Comparison of ENCODE assay signal across 8 cellular contexts in the genomic region with DNA sequence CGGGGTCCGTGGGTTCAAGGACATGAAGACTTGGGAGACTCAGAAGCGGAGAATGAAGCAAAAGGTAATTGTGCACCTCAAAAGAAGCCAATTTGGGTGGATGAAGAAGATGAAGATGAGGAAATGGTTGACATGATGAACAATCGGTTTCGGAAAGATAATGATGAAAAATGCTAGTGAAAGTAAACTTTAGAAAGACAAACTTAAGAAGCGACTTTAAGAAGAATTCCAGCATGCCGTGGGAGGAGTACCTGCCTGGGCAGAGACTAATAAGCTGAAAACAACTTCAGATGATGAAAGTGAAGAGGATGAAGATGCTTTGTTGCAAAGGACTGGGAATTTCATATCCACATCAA. TPM values are rescaled to one million over a fixed set of nuclear protein-coding genes. Genes with fewer than 3 reads are reported as not detected.
DNase-seq lines count a peak whose midpoint lies in the region; ATAC-seq and TF ChIP-seq lines count a peak whose summit lies in the region.

No MANE protein-coding gene starts in this region.

- H3K4me3 ChIP-seq in MG63: peak overlapping the region; percentile 23
- H3K4me3 ChIP-seq in epithelial cell of esophagus (ENCODE audit: low read length): peak overlapping the region; percentile 41
- H3K4me3 ChIP-seq in neutrophil (ENCODE audit: low read depth in 1 of 2, low read length in 1 of 2): peak overlapping the region; percentile 77 to 85

- H3K36me3 ChIP-seq in MG63 (no peaks in the 10 kb centered on the region), neutrophil (no peaks in the 10 kb centered on the region)

- H3K36me3 Mint-ChIP-seq in CD14-positive monocyte: peaks cover 59 to 61% of the 10 kb centered on the region in 2 donors

- H3K27me3 ChIP-seq in MG63: no peaks in the 10 kb centered on the region
- no peaks in the 10 kb centered on the region for H3K27me3 ChIP-seq in neutrophil

- H3K27ac Mint-ChIP-seq in CD14-positive monocyte: peak overlapping the region in 5 of 7 donors; percentile 23 to 82 (median 78)

- TF ChIP-seq CTCF in CD14-positive monocyte (IDR thresholded peaks at IDR 0.05): no peak
- TF ChIP-seq CTCF in epithelial cell of esophagus (IDR thresholded peaks at IDR 0.05; ENCODE audit: insufficient read depth, low read depth, low read length, missing control alignments): no peak
- TF ChIP-seq CTCF in neutrophil (IDR thresholded peaks at IDR 0.05): no peak

- H3K9me3 ChIP-seq in MG63 (no peaks in the 10 kb centered on the region), neutrophil (no peaks in the 10 kb centered on the region)

- ATAC-seq in HG02970 (IDR thresholded peaks at IDR 0.05; ENCODE audit: low FRiP score, unreplicated experiment) (no peak), HG02763 (IDR thresholded peaks at IDR 0.05; ENCODE audit: unreplicated experiment) (no peak), left lobe of liver (no peak)

- H3K27me3 Mint-ChIP-seq in CD14-positive monocyte (ENCODE audit: low read depth in 3 of 3): peaks cover 2 to 4% (median 3%) of the 10 kb centered on the region in 3 donors

- intact Hi-C loops in CD14-positive monocyte (cut with micrococcal nuclease): loop anchor here in 1 of 2 donors (10.0 kb wide), 1 partner anchor 46 kb away; the partner anchor contains the start of gene PSTPIP2

- DNase-seq in CD14-positive monocyte (ENCODE audit: low spot score) (no peak), MG63 (no peak), epithelial cell of esophagus (ENCODE audit: low read depth) (no peak), NCI-H146 treated with DMSO at 0.1 percent for 48 hours (lab: John Stamatoyannopoulos, UW; ENCODE audit: unreplicated experiment) (no peak), left lobe of liver (ENCODE audit: low spot score) (no peak)

- H3K4me1 ChIP-seq in neutrophil (ENCODE audit: control insufficient read depth in 1 of 2, insufficient read depth in 1 of 2, low read depth in 1 of 2, low read length in 1 of 2): peaks cover 51 to 63% of the 10 kb centered on the region in 2 experiments

- peaks cover 0 to 4% (median under 1%) of the 10 kb centered on the region in 7 donors for H3K9me3 Mint-ChIP-seq in CD14-positive monocyte

- peaks cover 30% of the 10 kb centered on the region for H3K4me1 Mint-ChIP-seq in CD14-positive monocyte

- peak overlapping the region; percentile 90 for H3K27ac ChIP-seq in neutrophil

- peak overlapping the region; percentile 95 to 97 for H3K4me3 Mint-ChIP-seq in CD14-positive monocyte

RNA-seq across cellular contexts. Expression of gene PSTPIP2, which starts 43.5 kb away (rescaled TPM):
- polyA plus RNA-seq in CD14-positive monocyte: 10 to 100 TPM; 35.0 to 42.3 TPM
- total RNA-seq in MG63 (2014; rRNA removed; shearing (Covaris generic); ENCODE audit: low replicate concordance): 5.6 and 9.7 TPM in 2 replicates
- 3.9 TPM for total RNA-seq in left lobe of liver

Comparison
In these comparisons a context has a peak if more than half of its experiments do, and no peak if none do; other contexts are left out.
1. H3K4me3 ChIP-seq: peak in every context shown above with its lines; median percentile 81 in neutrophil; 41 in epithelial cell of esophagus; 23 in MG63.